ENCODE assay signal across 1 cellular context in the genomic region with DNA sequence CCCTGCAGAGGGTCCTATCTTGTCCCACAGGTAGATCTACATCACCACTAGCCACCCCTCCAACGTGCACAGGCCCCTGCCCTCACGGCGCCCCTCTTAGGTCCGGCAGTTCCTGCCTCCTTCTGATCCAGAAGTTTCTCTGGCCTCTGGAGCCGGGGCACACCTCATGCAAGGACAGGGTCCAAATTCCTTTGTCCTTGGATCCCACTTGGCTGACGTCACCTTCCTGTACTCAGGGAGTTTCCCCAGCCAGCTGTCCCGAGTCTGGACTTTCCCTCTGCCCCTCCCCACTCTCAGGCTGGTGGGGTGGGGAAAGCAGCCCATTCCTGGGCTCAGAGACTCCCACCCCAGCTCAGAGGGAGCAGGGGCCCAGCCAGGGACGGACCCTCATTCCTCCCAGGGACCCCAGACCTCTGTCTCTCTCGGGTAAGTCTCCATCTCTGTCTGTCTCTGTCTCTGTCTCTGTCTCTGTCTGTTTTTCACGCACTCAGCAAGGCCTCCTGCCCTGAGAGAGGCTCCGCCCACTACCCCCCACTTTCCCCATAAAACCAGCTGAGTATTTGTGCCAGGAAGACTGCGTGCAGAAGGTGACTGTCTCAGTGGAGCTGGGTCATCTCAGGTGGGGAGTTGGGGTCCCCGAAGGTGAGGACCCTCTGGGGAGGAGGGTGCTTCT.
A peak's percentile ranks its signal among the peaks of the same experiment; 100 is the strongest.
TF ChIP-seq lines count a peak whose summit lies in the region.

Gene IL32, plus strand, starts transcription at position 572 of the 673 bp plus-strand sequence. CDS start 172 bp downstream, outside the sequence.

TF ChIP-seq in HEK293, 187 proteins besides CTCF, POLR2A, EP300 and RAD21 (continued from another document):
- TF ChIP-seq ZNF777 (tag by site-specific recombination; IDR thresholded peaks at IDR 0.05; ENCODE audit: borderline replicate concordance) (no peak), ZNF341 (tag by site-specific recombination; IDR thresholded peaks at IDR 0.05; ENCODE audit: low read depth) (peak; percentile 65; the same call in 1 of the 2 replicates), ZSCAN18 (tag by site-specific recombination; IDR thresholded peaks at IDR 0.05) (no peak), ZNF530 (tag by site-specific recombination; IDR thresholded peaks at IDR 0.05; ENCODE audit: low read depth) (peak; percentile 99), ZNF169 (tag by site-specific recombination; IDR thresholded peaks at IDR 0.05) (no peak), WT1 (tag by site-specific recombination; IDR thresholded peaks at IDR 0.05) (peak; percentile 73), KLF1 (tag by site-specific recombination; IDR thresholded peaks at IDR 0.05) (peak; percentile 41; the same call in 1 of the 2 replicates), ZBTB21 (tag by site-specific recombination; IDR thresholded peaks at IDR 0.05) (0 out of 2 replicates have a peak, but pooled peaks have one; percentile 27), ZNF26 (tag by site-specific recombination; IDR thresholded peaks at IDR 0.05) (no peak), ZBTB20 (tag by site-specific recombination; IDR thresholded peaks at IDR 0.05) (0 out of 2 replicates have a peak, but pooled peaks have one; percentile 25), SCRT1 (tag by site-specific recombination; IDR thresholded peaks at IDR 0.05; ENCODE audit: borderline replicate concordance) (no peak), ZNF24 (tag by site-specific recombination; IDR thresholded peaks at IDR 0.05) (0 out of 2 replicates have a peak, but pooled peaks have one; percentile 50), GLIS1 (tag by site-specific recombination; IDR thresholded peaks at IDR 0.05) (peak; percentile 94), KLF7 (tag by site-specific recombination; IDR thresholded peaks at IDR 0.05; ENCODE audit: borderline replicate concordance) (peak; percentile 51; the same call in 1 of the 2 replicates), ZNF555 (tag by site-specific recombination; conservative IDR thresholded peaks at IDR 0.05) (no peak), ZNF707 (tag by site-specific recombination; IDR thresholded peaks at IDR 0.05) (no peak), IKZF3 (tag by site-specific recombination; IDR thresholded peaks at IDR 0.05) (peak; percentile 61; the same call in 1 of the 2 replicates), ZEB2 (tag by site-specific recombination; IDR thresholded peaks at IDR 0.05) (0 out of 2 replicates have a peak, but pooled peaks have one; percentile 31), GLIS2 (tag by site-specific recombination; IDR thresholded peaks at IDR 0.05) (peak; percentile 52; the same call in 1 of the 2 replicates), ZFP37 (tag by site-specific recombination; IDR thresholded peaks at IDR 0.05) (no peak), PRDM1 (tag by site-specific recombination; IDR thresholded peaks at IDR 0.05) (peak; percentile 85), ZNF324 (tag by site-specific recombination; IDR thresholded peaks at IDR 0.05) (0 out of 2 replicates have a peak, but pooled peaks have one; percentile 49), SP2 (tag by site-specific recombination; IDR thresholded peaks at IDR 0.05) (peak; percentile 41), ZNF629 (tag by site-specific recombination; IDR thresholded peaks at IDR 0.05) (0 out of 2 replicates have a peak, but pooled peaks have one; percentile 58), ATF2 (tag by site-specific recombination; IDR thresholded peaks at IDR 0.05; ENCODE audit: low read depth) (peak; percentile 90)
- TF ChIP-seq, protein P1, sequence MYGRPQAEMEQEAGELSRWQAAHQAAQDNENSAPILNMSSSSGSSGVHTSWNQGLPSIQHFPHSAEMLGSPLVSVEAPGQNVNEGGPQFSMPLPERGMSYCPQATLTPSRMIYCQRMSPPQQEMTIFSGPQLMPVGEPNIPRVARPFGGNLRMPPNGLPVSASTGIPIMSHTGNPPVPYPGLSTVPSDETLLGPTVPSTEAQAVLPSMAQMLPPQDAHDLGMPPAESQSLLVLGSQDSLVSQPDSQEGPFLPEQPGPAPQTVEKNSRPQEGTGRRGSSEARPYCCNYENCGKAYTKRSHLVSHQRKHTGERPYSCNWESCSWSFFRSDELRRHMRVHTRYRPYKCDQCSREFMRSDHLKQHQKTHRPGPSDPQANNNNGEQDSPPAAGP (tag by site-specific recombination; IDR thresholded peaks at IDR 0.05): 0 out of 2 replicates have a peak, but pooled peaks have one; percentile 50
- TF ChIP-seq, protein P2, sequence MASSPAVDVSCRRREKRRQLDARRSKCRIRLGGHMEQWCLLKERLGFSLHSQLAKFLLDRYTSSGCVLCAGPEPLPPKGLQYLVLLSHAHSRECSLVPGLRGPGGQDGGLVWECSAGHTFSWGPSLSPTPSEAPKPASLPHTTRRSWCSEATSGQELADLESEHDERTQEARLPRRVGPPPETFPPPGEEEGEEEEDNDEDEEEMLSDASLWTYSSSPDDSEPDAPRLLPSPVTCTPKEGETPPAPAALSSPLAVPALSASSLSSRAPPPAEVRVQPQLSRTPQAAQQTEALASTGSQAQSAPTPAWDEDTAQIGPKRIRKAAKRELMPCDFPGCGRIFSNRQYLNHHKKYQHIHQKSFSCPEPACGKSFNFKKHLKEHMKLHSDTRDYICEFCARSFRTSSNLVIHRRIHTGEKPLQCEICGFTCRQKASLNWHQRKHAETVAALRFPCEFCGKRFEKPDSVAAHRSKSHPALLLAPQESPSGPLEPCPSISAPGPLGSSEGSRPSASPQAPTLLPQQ (tag by site-specific recombination; IDR thresholded peaks at IDR 0.05): peak; percentile 45; the same call in 1 of the 2 replicates
